ENCODE assay signal across 9 cellular contexts in genomic region chr9:74770508-74771261, GRCh38.
DNase-seq lines count a peak whose midpoint lies in the region; ATAC-seq and TF ChIP-seq lines count a peak whose summit lies in the region.
"Had no signal": no experiment of that assay in that cellular context is flagged by ENCODE, and none has a peak within 500 bp of the region (broad histone marks: within the 10 kb centered on the region; RNA-seq: fewer than 3 reads in every experiment).

No MANE protein-coding gene starts in this region.

- TF ChIP-seq CTCF in GM12865 (IDR thresholded peaks at IDR 0.05; ENCODE audit: insufficient read depth, low read depth, low read length, missing control alignments) = peak; percentile 91

- no peaks in the 10 kb centered on the region for H3K36me3 ChIP-seq in iPS-15b (ENCODE audit: control insufficient read depth, insufficient read depth, low read length)

- H3K9ac ChIP-seq in iPS-15b (ENCODE audit: low read depth, low read length) = no peak overlapping the region

- no peak overlapping the region for H3K27ac Mint-ChIP-seq in stimulated activated memory B cell treated with anti-CD40 and anti-IgM and Interleukin-4, amounts not matched to agents 10 μg/mL and 1 μg/mL and 100 μg/mL, for 72 hours
- H3K27ac Mint-ChIP-seq: brain had no signal

- POLR2A ChIA-PET in HEK293T (lab: Yijun Ruan, JAX) = no interaction called here

- DNase-seq in GM12865 (ENCODE audit: low read depth) (peak; percentile 46), HEK293T (ENCODE audit: extremely low spot score) (peak; percentile 69), NCI-H2029 (lab: John Stamatoyannopoulos, UW) (peak; percentile 67), nucleus accumbens (lab: John Stamatoyannopoulos, UW) (no peak), NCI-H1105 treated with DMSO at 0.1 percent for 48 hours (lab: John Stamatoyannopoulos, UW) (no peak)
- DNase-seq in activated T-cell treated with anti-CD3 and anti-CD28 coated beads, Interleukin-2, amount 50 U/mL, for 4 hours = peak; percentile 27

- peaks cover 19% of the 10 kb centered on the region for H3K27me3 Mint-ChIP-seq in activated T-cell treated with anti-CD3 and anti-CD28 coated beads, Interleukin-2, amount 50 U/mL, for 4 hours (ENCODE audit: low read depth)
- H3K27me3 Mint-ChIP-seq in stimulated activated memory B cell treated with anti-CD40 and anti-IgM and Interleukin-4, amounts not matched to agents 10 μg/mL and 1 μg/mL and 100 μg/mL, for 72 hours = peaks cover 39% of the 10 kb centered on the region

- H3K4me1 ChIP-seq in iPS-15b (ENCODE audit: control insufficient read depth, insufficient read depth, low read length) = no peaks in the 10 kb centered on the region

- H3K4me3 Mint-ChIP-seq in activated T-cell treated with anti-CD3 and anti-CD28 coated beads, Interleukin-2, amount 50 U/mL, for 4 hours = no peak overlapping the region
- no peak overlapping the region for H3K4me3 Mint-ChIP-seq in stimulated activated memory B cell treated with anti-CD40 and anti-IgM and Interleukin-4, amounts not matched to agents 10 μg/mL and 1 μg/mL and 100 μg/mL, for 72 hours
- H3K4me3 Mint-ChIP-seq: brain had no signal

- H3K27me3 ChIP-seq in iPS-15b (ENCODE audit: control insufficient read depth, insufficient read depth, low read length) = no peaks in the 10 kb centered on the region

- CTCF ChIA-PET in HEK293T (lab: Yijun Ruan, JAX) = interaction anchor here (0.6 to 1.0 kb wide), 2 partner anchors 12 to 1138 kb away, joined by 3 read pairs; no protein-coding TSS in a partner anchor

- H3K4me3 ChIP-seq in GM12865 (ENCODE audit: low read depth, low read length) = no peak overlapping the region
- H3K4me3 ChIP-seq in iPS-15b (ENCODE audit: low read depth, low read length) = peak overlapping the region; percentile 55

- H3K4me1 Mint-ChIP-seq in activated T-cell treated with anti-CD3 and anti-CD28 coated beads, Interleukin-2, amount 50 U/mL, for 4 hours (ENCODE audit: low read depth) = peaks cover 16% of the 10 kb centered on the region
- H3K4me1 Mint-ChIP-seq in stimulated activated memory B cell treated with anti-CD40 and anti-IgM and Interleukin-4, amounts not matched to agents 10 μg/mL and 1 μg/mL and 100 μg/mL, for 72 hours = peaks cover 8% of the 10 kb centered on the region
- H3K4me1 Mint-ChIP-seq: brain had no signal

- no peaks in the 10 kb centered on the region for H3K9me3 ChIP-seq in iPS-15b (ENCODE audit: control insufficient read depth, insufficient read depth, low read length)

- ATAC-seq in activated T-cell treated with anti-CD3 and anti-CD28 coated beads, Interleukin-2, amount 50 U/mL, for 4 hours = peak; percentile 43 to 63
- ATAC-seq in stimulated activated memory B cell treated with anti-CD40 and anti-IgM and Interleukin-4, amounts not matched to agents 10 μg/mL and 1 μg/mL and 100 μg/mL, for 72 hours = peak; percentile 67

- no peaks in the 10 kb centered on the region for H3K36me3 Mint-ChIP-seq in activated T-cell treated with anti-CD3 and anti-CD28 coated beads, Interleukin-2, amount 50 U/mL, for 4 hours (ENCODE audit: insufficient read depth)
- H3K36me3 Mint-ChIP-seq in stimulated activated memory B cell treated with anti-CD40 and anti-IgM and Interleukin-4, amounts not matched to agents 10 μg/mL and 1 μg/mL and 100 μg/mL, for 72 hours = no peaks in the 10 kb centered on the region
- H3K36me3 Mint-ChIP-seq: brain had no signal

- H3K9me3 Mint-ChIP-seq in activated T-cell treated with anti-CD3 and anti-CD28 coated beads, Interleukin-2, amount 50 U/mL, for 4 hours = no peaks in the 10 kb centered on the region
- no peaks in the 10 kb centered on the region for H3K9me3 Mint-ChIP-seq in stimulated activated memory B cell treated with anti-CD40 and anti-IgM and Interleukin-4, amounts not matched to agents 10 μg/mL and 1 μg/mL and 100 μg/mL, for 72 hours

TF ChIP-seq in HEK293T, 16 proteins besides CTCF, POLR2A, EP300 and RAD21:
- no peak for TF ChIP-seq NFRKB (IDR thresholded peaks at IDR 0.05)
- TF ChIP-seq HDGF (IDR thresholded peaks at IDR 0.05; ENCODE audit: borderline replicate concordance) = no peak
- no peak for TF ChIP-seq SUZ12 (IDR thresholded peaks at IDR 0.05)
- TF ChIP-seq CTBP1 (IDR thresholded peaks at IDR 0.05; ENCODE audit: borderline replicate concordance) = no peak
- no peak for TF ChIP-seq LEF1 (IDR thresholded peaks at IDR 0.05; ENCODE audit: borderline replicate concordance)
- TF ChIP-seq FOXK2 (IDR thresholded peaks at IDR 0.05) = no peak
- no peak for TF ChIP-seq SP1 (IDR thresholded peaks at IDR 0.05)
- no peak for TF ChIP-seq TARDBP (IDR thresholded peaks at IDR 0.05)
- no peak for TF ChIP-seq L3MBTL2 (conservative IDR thresholded peaks at IDR 0.05)
- no peak for TF ChIP-seq ELF4 (IDR thresholded peaks at IDR 0.05)
- no peak for TF ChIP-seq FOXA1 (IDR thresholded peaks at IDR 0.05)

Comparison
In these comparisons a context has a peak if more than half of its experiments do, and no peak if none do; other contexts are left out.
1. DNase-seq: peak in GM12865 (single experiment), HEK293T (single experiment), NCI-H2029 (single experiment) and activated T-cell treated with anti-CD3 and anti-CD28 coated beads, Interleukin-2, amount 50 U/mL, for 4 hours (single experiment); none in nucleus accumbens (0 of 56) and NCI-H1105 treated with DMSO at 0.1 percent for 48 hours (single experiment).